In genomic region chr6:36742146-36742545, GRCh38 we compare ENCODE assay signal across 23 cellular contexts. TPM values are rescaled to one million over a fixed set of nuclear protein-coding genes. Genes with fewer than 3 reads are reported as not detected.
DNase-seq lines count a peak whose midpoint lies in the region; ATAC-seq and TF ChIP-seq lines count a peak whose summit lies in the region.
"Had no signal": no experiment of that assay in that cellular context is flagged by ENCODE, and none has a peak within 500 bp of the region (broad histone marks: within the 10 kb centered on the region; RNA-seq: fewer than 3 reads in every experiment).

No MANE protein-coding gene starts in this region.

- H3K27me3 ChIP-seq in right cardiac atrium (ENCODE audit: control insufficient read depth, insufficient read depth), result no peaks in the 10 kb centered on the region
- no peaks in the 10 kb centered on the region for H3K27me3 ChIP-seq in right atrium auricular region
- no peaks in the 10 kb centered on the region for H3K27me3 ChIP-seq in H7 (ENCODE audit: control insufficient read depth, insufficient read depth, low read length)
- H3K27me3 ChIP-seq in osteoblast (ENCODE audit: insufficient read depth, low read length), result no peaks in the 10 kb centered on the region
- H3K27me3 ChIP-seq: BE2C; BLaER1 treated with 17β-estradiol and CSF1 and Interleukin-3, amounts not matched to agents 10 nM and 100 nM had no signal

- H3K4me3 ChIP-seq in right cardiac atrium (ENCODE audit: low read length), result no peak overlapping the region
- no peak overlapping the region for H3K4me3 ChIP-seq in right atrium auricular region
- no peak overlapping the region for H3K4me3 ChIP-seq in H7 (ENCODE audit: insufficient read depth, low read depth, low read length)
- H3K4me3 ChIP-seq in osteoblast (ENCODE audit: insufficient read depth, low read length), result no peak overlapping the region
- H3K4me3 ChIP-seq: BLaER1 treated with 17β-estradiol and CSF1 and Interleukin-3, amounts not matched to agents 10 nM and 100 nM; GM23248 had no signal

- H4K20me1 ChIP-seq in osteoblast (ENCODE audit: insufficient read depth, low read length), result no peaks in the 10 kb centered on the region
- H4K20me1 ChIP-seq: BLaER1 treated with 17β-estradiol and CSF1 and Interleukin-3, amounts not matched to agents 10 nM and 100 nM had no signal

- H3K36me3 ChIP-seq in right atrium auricular region, result no peaks in the 10 kb centered on the region
- no peaks in the 10 kb centered on the region for H3K36me3 ChIP-seq in H7 (replicated peaks; ENCODE audit: control insufficient read depth, insufficient read depth, low read length)
- no peaks in the 10 kb centered on the region for H3K36me3 ChIP-seq in osteoblast (ENCODE audit: insufficient read depth, low read length)
- H3K36me3 ChIP-seq: BE2C; BLaER1 treated with 17β-estradiol and CSF1 and Interleukin-3, amounts not matched to agents 10 nM and 100 nM had no signal

- WGBS in right cardiac atrium, result 94% methylated on average over 19 of the region's 19 CpGs

- intact Hi-C loops in right cardiac atrium (cut with DNase I), result no loop called here

- H3K4me1 ChIP-seq in right cardiac atrium (ENCODE audit: control insufficient read depth, insufficient read depth, low read length) (no peaks in the 10 kb centered on the region), right atrium auricular region (no peaks in the 10 kb centered on the region), osteoblast (ENCODE audit: insufficient read depth, low read length) (peaks cover 3% of the 10 kb centered on the region)

- H3K36me3 Mint-ChIP-seq in stimulated activated effector memory CD8-positive, alpha-beta T cell treated with anti-CD3 and anti-CD28 coated beads, Interleukin-12 subunit alpha, Interleukin-12 subunit beta, amount 100 ng/mL, for 72 hours, result no peaks in the 10 kb centered on the region
- H3K36me3 Mint-ChIP-seq: CD14-positive monocyte; CD8-positive, alpha-beta memory T cell had no signal

- peaks cover 8% of the 10 kb centered on the region for H3K4me1 Mint-ChIP-seq in stimulated activated effector memory CD8-positive, alpha-beta T cell treated with anti-CD3 and anti-CD28 coated beads, Interleukin-12 subunit alpha, Interleukin-12 subunit beta, amount 100 ng/mL, for 72 hours

- no peak overlapping the region for H3K4me3 Mint-ChIP-seq in stimulated activated effector memory CD8-positive, alpha-beta T cell treated with anti-CD3 and anti-CD28 coated beads, Interleukin-12 subunit alpha, Interleukin-12 subunit beta, amount 100 ng/mL, for 72 hours
- H3K4me3 Mint-ChIP-seq: CD14-positive monocyte; CD4-positive, alpha-beta T cell; CD8-positive, alpha-beta memory T cell; H9 had no signal

- peak overlapping the region; percentile 82 for H3K27ac Mint-ChIP-seq in stimulated activated effector memory CD8-positive, alpha-beta T cell treated with anti-CD3 and anti-CD28 coated beads, Interleukin-12 subunit alpha, Interleukin-12 subunit beta, amount 100 ng/mL, for 72 hours
- H3K27ac Mint-ChIP-seq: CD4-positive, alpha-beta T cell had no signal

- no peak overlapping the region for H3K27ac ChIP-seq in right cardiac atrium (ENCODE audit: low read length)
- H3K27ac ChIP-seq in right atrium auricular region, result no peak overlapping the region
- H3K27ac ChIP-seq in osteoblast (ENCODE audit: low read depth, low read length), result no peak overlapping the region
- H3K27ac ChIP-seq: 22Rv1, GM23248 had no signal

- TF ChIP-seq CTCF in right atrium auricular region (IDR thresholded peaks at IDR 0.05) (no peak), osteoblast (IDR thresholded peaks at IDR 0.05; ENCODE audit: extremely low read depth, low read depth, low read length) (no peak), GM20000 (IDR thresholded peaks at IDR 0.05; ENCODE audit: extremely low read depth, missing control alignments) (no peak)

- H3K9me3 ChIP-seq in right cardiac atrium (ENCODE audit: control insufficient read depth, low read length) (no peaks in the 10 kb centered on the region), right atrium auricular region (no peaks in the 10 kb centered on the region), osteoblast (ENCODE audit: low read depth, low read length) (no peaks in the 10 kb centered on the region)
- H3K9me3 ChIP-seq: BE2C; BLaER1 treated with 17β-estradiol and CSF1 and Interleukin-3, amounts not matched to agents 10 nM and 100 nM had no signal

- DNase-seq in right cardiac atrium, result peak in 2 of 3 donors; percentile 60 to 64
- DNase-seq in right atrium auricular region (ENCODE audit: low spot score), result no peak
- peak; percentile 50 for DNase-seq in H7
- peak; percentile 84 for DNase-seq in osteoblast (ENCODE audit: insufficient read length, low spot score, missing footprints)
- no peak for DNase-seq in stimulated activated effector memory CD8-positive, alpha-beta T cell treated with anti-CD3 and anti-CD28 coated beads, Interleukin-12 subunit alpha, Interleukin-12 subunit beta, amount 100 ng/mL, for 72 hours (ENCODE audit: low spot score in 2 of 2)
- no peak for DNase-seq in Kasumi-1 (lab: John Stamatoyannopoulos, UW)
- no peak for DNase-seq in GM20000 (ENCODE audit: low spot score)
- no peak for DNase-seq in NCI-H1092 treated with DMSO at 0.1 percent for 48 hours (lab: John Stamatoyannopoulos, UW)
- DNase-seq: BE2C; CD4-positive, alpha-beta T cell; CD8-positive, alpha-beta memory T cell; DMS 273 treated with DMSO at 0.1 percent for 48 hours; DMS79; EL; GF-D8; GM23248; H9 had no signal

- H3K4me2 ChIP-seq in osteoblast (ENCODE audit: insufficient read depth, low read length), result no peak overlapping the region

- ATAC-seq in right cardiac atrium, result no peak
- no peak for ATAC-seq in stimulated activated effector memory CD8-positive, alpha-beta T cell treated with anti-CD3 and anti-CD28 coated beads, Interleukin-12 subunit alpha, Interleukin-12 subunit beta, amount 100 ng/mL, for 72 hours
- ATAC-seq: HCT116 had no signal

- H3K79me2 ChIP-seq in osteoblast (ENCODE audit: insufficient read depth, low read length), result no peaks in the 10 kb centered on the region

- H3K9me3 Mint-ChIP-seq in stimulated activated effector memory CD8-positive, alpha-beta T cell treated with anti-CD3 and anti-CD28 coated beads, Interleukin-12 subunit alpha, Interleukin-12 subunit beta, amount 100 ng/mL, for 72 hours, result no peaks in the 10 kb centered on the region
- H3K9me3 Mint-ChIP-seq: CD4-positive, alpha-beta T cell; CD8-positive, alpha-beta memory T cell; H9 had no signal

- H2AFZ ChIP-seq in osteoblast (ENCODE audit: low read length), result no peak overlapping the region
- H2AFZ ChIP-seq: GM23248 had no signal

RNA-seq across cellular contexts. Expression of gene RAB44, which starts 44.5 kb away (rescaled TPM):
- total RNA-seq in right cardiac atrium, result under 1 TPM in 2 of 4 donors, not detected in 2; 0.06 TPM
- not detected for polyA plus RNA-seq in right cardiac atrium
- under 1 TPM in 1 of 2 donors, not detected in 1; 0.12 TPM for total RNA-seq in right atrium auricular region
- total RNA-seq in H7 (2014; rRNA removed; shearing (Covaris generic)), result not detected in 2 replicates
- under 0.01 and 0.36 TPM in 2 replicates for total RNA-seq in osteoblast
- total RNA-seq: CD8-positive, alpha-beta memory T cell; GM23248; H1; H9 had no signal
- polyA plus RNA-seq: AG04450; CD8-positive, alpha-beta memory T cell; GM23248 had no signal

Comparison
In these comparisons a context has a peak if more than half of its experiments do, and no peak if none do; other contexts are left out.
1. DNase-seq: peak in right cardiac atrium (2 of 3), H7 (single experiment) and osteoblast (single experiment); none in right atrium auricular region (single experiment), stimulated activated effector memory CD8-positive, alpha-beta T cell treated with anti-CD3 and anti-CD28 coated beads, Interleukin-12 subunit alpha, Interleukin-12 subunit beta, amount 100 ng/mL, for 72 hours (0 of 2), Kasumi-1 (0 of 2), GM20000 (single experiment) and NCI-H1092 treated with DMSO at 0.1 percent for 48 hours (single experiment).